ENCODE assay signal across 24 cellular contexts in genomic region chr12:24770851-24771250, GRCh38.
"Had no signal": no experiment of that assay in that cellular context is flagged by ENCODE, and none has a peak within 500 bp of the region (broad histone marks: within the 10 kb centered on the region; RNA-seq: fewer than 3 reads in every experiment).

No MANE protein-coding gene starts in this region.

- ATAC-seq: activated naive CD4-positive, alpha-beta T cell treated with anti-CD3 and anti-CD28 coated beads, Interleukin-2, amount 50 U/mL, for 72 hours; activated T-helper 17 cell treated with anti-CD3 and anti-CD28 coated beads, Interleukin-2, amount 50 U/mL, for 72 hours; left lung; naive thymus-derived CD4-positive, alpha-beta T cell; upper lobe of right lung; WTC11 had no signal

- DNase-seq: activated CD4-positive, alpha-beta T cell treated with anti-CD3 and anti-CD28 coated beads, Interleukin-2, amount 50 U/mL, for 4 hours; activated CD8-positive, alpha-beta memory T cell treated with anti-CD3 and anti-CD28 coated beads for 24 hours; activated CD8-positive, alpha-beta memory T cell treated with anti-CD3 and anti-CD28 coated beads, Interleukin-2, amount 50 U/mL, for 4 hours; activated T-cell treated with anti-CD3 and anti-CD28 coated beads, Interleukin-2, amount 50 U/mL, for 24 hours; esophagus squamous epithelium; glutamatergic neuron; immature natural killer cell; kidney glomerular epithelial cell; left lung; naive thymus-derived CD4-positive, alpha-beta T cell; retina; stimulated activated CD4-positive, alpha-beta T cell treated with anti-CD3 and anti-CD28 coated beads, Interleukin-4, amount 100 ng/mL, for 24 hours; stimulated activated naive CD4-positive, alpha-beta T cell treated with Interleukin-2 at 50 U/mL for 16 hours; T1000; upper lobe of right lung had no signal

- H3K4me3 ChIP-seq: ascending aorta, breast epithelium, coronary artery, esophagus squamous epithelium, hepatocyte, left lung, lung, neural progenitor cell, upper lobe of right lung had no signal
